ENCODE assay signal across 8 cellular contexts in the genomic region with DNA sequence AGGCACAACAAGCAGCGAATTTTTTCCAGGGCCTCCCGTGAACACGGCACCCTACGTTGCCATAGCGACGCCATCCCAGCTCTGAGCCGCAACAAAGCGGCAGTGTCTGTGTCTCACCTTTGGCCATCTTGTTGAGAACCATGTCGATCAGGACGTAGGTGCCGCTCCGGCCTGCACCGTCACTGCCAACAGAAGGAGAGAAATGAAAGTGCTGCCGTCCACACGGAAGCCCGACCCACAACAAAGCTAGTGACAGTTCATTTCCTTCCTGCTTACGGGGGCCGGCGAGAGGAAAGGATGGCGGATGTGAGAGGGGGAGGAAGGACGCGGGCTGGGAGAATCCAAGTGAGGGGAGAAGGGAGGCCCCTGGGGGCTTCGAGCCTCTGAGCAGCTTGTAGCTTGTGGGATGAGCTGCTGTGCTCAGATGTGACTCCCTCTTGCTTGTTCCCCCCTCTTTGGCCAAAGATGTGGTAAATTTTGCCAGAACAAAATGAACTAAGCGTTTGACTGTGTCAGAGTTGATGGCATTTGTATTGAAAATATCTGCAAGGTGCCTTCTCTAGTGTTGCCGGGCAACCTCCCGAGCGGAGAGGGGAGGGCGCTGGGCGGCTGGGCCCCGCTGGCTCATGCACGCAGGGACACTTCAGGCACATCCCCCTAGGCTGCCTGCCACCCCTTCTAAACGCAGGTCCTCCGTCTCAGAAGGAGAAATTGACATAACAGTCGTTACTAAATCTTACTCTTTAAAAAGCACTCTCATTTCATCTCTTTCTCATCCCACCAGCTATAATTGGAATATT.
A peak's percentile ranks its signal among the peaks of the same experiment; 100 is the strongest.
DNase-seq lines count a peak whose midpoint lies in the region; ATAC-seq and TF ChIP-seq lines count a peak whose summit lies in the region.

No MANE protein-coding gene starts in this region.

- no peaks in the 10 kb centered on the region for H3K36me3 ChIP-seq in HUES64 (ENCODE audit: insufficient read depth, low read length)
- H3K36me3 ChIP-seq in lower lobe of right lung, result no peaks in the 10 kb centered on the region
- peaks cover 20% of the 10 kb centered on the region for H3K36me3 ChIP-seq in SJCRH30

- no peak overlapping the region for H3K9ac ChIP-seq in HUES64 (ENCODE audit: low read depth, low read length)

- ATAC-seq in GM19397 (IDR thresholded peaks at IDR 0.05; ENCODE audit: unreplicated experiment) (peak; percentile 68), lower lobe of right lung (peak; percentile 66 to 85)

- H3K9me3 ChIP-seq in HUES64 (ENCODE audit: insufficient read depth, low read depth, low read length), result peaks cover 89% of the 10 kb centered on the region
- H3K9me3 ChIP-seq in lower lobe of right lung, result no peaks in the 10 kb centered on the region
- no peaks in the 10 kb centered on the region for H3K9me3 ChIP-seq in SJCRH30 (replicated peaks)

- TF ChIP-seq CTCF in coronary artery (IDR thresholded peaks at IDR 0.05), result no peak
- TF ChIP-seq CTCF in lower lobe of right lung (IDR thresholded peaks at IDR 0.05), result no peak

- H3K4me3 ChIP-seq in HUES64 (ENCODE audit: low read length) (peak overlapping the region; percentile 7; the same call in 1 of the 2 replicates), coronary artery (peak overlapping the region; percentile 77), lower lobe of right lung (peak overlapping the region; percentile 53), SJCRH30 (no peak overlapping the region)

- H3K27me3 ChIP-seq in HUES64 (ENCODE audit: insufficient read depth, low read length) (no peaks in the 10 kb centered on the region), lower lobe of right lung (ENCODE audit: low read depth) (no peaks in the 10 kb centered on the region), SJCRH30 (no peaks in the 10 kb centered on the region)

- 85% methylated on average over 34 of the region's 34 CpGs for WGBS in HUES64

- intact Hi-C loops in lower lobe of right lung (cut with DNase I), result no loop called here

- H3K4me1 ChIP-seq in HUES64 (ENCODE audit: insufficient read depth, low read length) (no peaks in the 10 kb centered on the region), lower lobe of right lung (peaks cover 16% of the 10 kb centered on the region), SJCRH30 (no peaks in the 10 kb centered on the region)

- DNase-seq in activated CD4-positive, alpha-beta T cell treated with anti-CD3 and anti-CD28 coated beads for 4 hours, result peak; percentile 35 to 59
- no peak for DNase-seq in coronary artery (ENCODE audit: low spot score)
- peak; percentile 64 for DNase-seq in lower lobe of right lung
- DNase-seq in stimulated activated CD4-positive, alpha-beta T cell treated with anti-CD3 and anti-CD28 coated beads, Interleukin-4, amount 100 ng/mL, for 48 hours (ENCODE audit: low read depth in 2 of 2), result peak; percentile 34 to 40
- DNase-seq in SJCRH30, result no peak
- DNase-seq in mesenteric fat pad (ENCODE audit: low spot score), result no peak

- no peak overlapping the region for H3K27ac ChIP-seq in HUES64 (ENCODE audit: low read depth, low read length)
- peak overlapping the region in 1 of 2 donors; percentile 32 for H3K27ac ChIP-seq in coronary artery
- H3K27ac ChIP-seq in lower lobe of right lung, result peak overlapping the region; percentile 66
- no peak overlapping the region for H3K27ac ChIP-seq in SJCRH30

Comparison
In these comparisons a context has a peak if more than half of its experiments do, and no peak if none do; other contexts are left out.
1. DNase-seq: peak in activated CD4-positive, alpha-beta T cell treated with anti-CD3 and anti-CD28 coated beads for 4 hours (2 of 2), lower lobe of right lung (single experiment) and stimulated activated CD4-positive, alpha-beta T cell treated with anti-CD3 and anti-CD28 coated beads, Interleukin-4, amount 100 ng/mL, for 48 hours (2 of 2); none in coronary artery (single experiment), SJCRH30 (0 of 2) and mesenteric fat pad (single experiment).